11 cellular contexts compared by ENCODE assay signal in the genomic region with DNA sequence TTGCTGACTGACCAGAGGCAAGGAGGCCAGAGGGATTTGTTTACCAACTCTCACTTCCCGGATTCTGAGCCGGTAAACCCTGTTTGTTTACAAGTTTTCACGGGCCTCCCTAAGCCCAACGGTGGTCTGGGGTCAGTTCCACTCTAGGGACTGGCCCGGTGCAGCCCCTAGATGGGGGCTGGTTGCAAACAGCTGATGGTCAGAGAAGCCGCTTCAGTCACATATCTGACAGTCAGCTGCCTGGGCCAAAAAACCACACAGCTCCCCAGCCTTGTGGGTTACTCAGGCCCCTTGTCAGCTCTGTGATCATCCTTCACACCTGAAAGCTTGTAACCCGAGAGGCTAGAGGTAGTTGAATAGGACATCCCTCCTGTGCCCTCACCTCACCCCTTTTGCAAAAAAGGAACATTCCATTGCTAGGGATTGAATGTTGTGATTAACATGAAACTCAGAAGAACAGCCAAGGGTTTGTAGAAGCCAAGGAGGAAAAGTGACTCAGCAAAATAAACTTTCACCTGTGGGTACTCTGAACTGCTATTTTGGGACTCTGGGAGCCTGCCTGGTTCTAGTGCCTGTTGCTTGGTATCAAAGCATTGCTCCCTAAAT. TPM values are rescaled to one million over a fixed set of nuclear protein-coding genes. Genes with fewer than 3 reads are reported as not detected.
DNase-seq lines count a peak whose midpoint lies in the region; ATAC-seq, FAIRE-seq and TF ChIP-seq lines count a peak whose summit lies in the region.
"Had no signal": no experiment of that assay in that cellular context is flagged by ENCODE, and none has a peak within 500 bp of the region (broad histone marks: within the 10 kb centered on the region; RNA-seq: fewer than 3 reads in every experiment).

No MANE protein-coding gene starts in this region.

- H3K4me2 ChIP-seq in A549, result peak overlapping the region; percentile 20; the same call in 2 of the 3 replicates

- DNase-seq in A549 (ENCODE audit: low read depth in 1 of 2, low spot score in 1 of 2) (no peak), astrocyte of the spinal cord (ENCODE audit: low read depth, low spot score) (peak; percentile 23), iris pigment epithelial cell (ENCODE audit: low read depth) (peak; percentile 36), ACHN (no peak), DMS153 (lab: John Stamatoyannopoulos, UW) (no peak)
- no peak for DNase-seq in activated effector memory CD4-positive, alpha-beta T cell treated with anti-CD3 and anti-CD28 coated beads, Interleukin-2, amount 50 U/mL, for 16 hours
- DNase-seq: activated CD4-positive, alpha-beta T cell treated with anti-CD3 and anti-CD28 coated beads for 4 hours; brain microvascular endothelial cell; NCI-H526 treated with DMSO at 0.1 percent for 48 hours had no signal

- peaks cover 15% of the 10 kb centered on the region for H3K4me1 ChIP-seq in A549

- FAIRE-seq in A549 (lab: Jason Lieb, UNC), result no peak

- 62% methylated on average over 7 of the region's 7 CpGs for WGBS in A549 (ENCODE audit: missing lambda C conversion rate)

- peak overlapping the region; percentile 46 to 77 for H3K27ac ChIP-seq in A549
- H3K27ac ChIP-seq: brain microvascular endothelial cell had no signal

- CTCF ChIA-PET in A549 (lab: Yijun Ruan, JAX), result interaction anchor here (1.1 to 2.0 kb wide), 6 partner anchors 12 to 65 kb away, joined by 3 to 11 read pairs (median 4); no protein-coding TSS in a partner anchor

- TF ChIP-seq POLR2A in A549 (IDR thresholded peaks at IDR 0.05; ENCODE audit: low read length), result no peak

- TF ChIP-seq EP300 in A549 (IDR thresholded peaks at IDR 0.05), result no peak

- H3K9me3 ChIP-seq in A549, result no peaks in the 10 kb centered on the region

- POLR2A ChIA-PET in A549 (lab: Yijun Ruan, JAX), result interaction anchor here (1.6 kb wide), 1 partner anchor 312 kb away, joined by 6 read pairs; no protein-coding TSS in a partner anchor

- no peak for TF ChIP-seq RAD21 in A549 (conservative IDR thresholded peaks at IDR 0.05 in 1 of 2, IDR thresholded peaks at IDR 0.05 in 1 of 2)

- ATAC-seq in A549, result peak in 1 of 2 experiments; percentile 25; a peak in 3 of 6 replicates
- peak; percentile 48 for ATAC-seq in HG02678 (IDR thresholded peaks at IDR 0.05; ENCODE audit: unreplicated experiment)
- no peak for ATAC-seq in GM19351 (IDR thresholded peaks at IDR 0.05; ENCODE audit: unreplicated experiment)

- TF ChIP-seq CTCF in A549 (IDR thresholded peaks at IDR 0.05) (no peak), astrocyte of the spinal cord (IDR thresholded peaks at IDR 0.05; ENCODE audit: low read depth, low read length) (no peak)

- in situ Hi-C loops in astrocyte of the spinal cord (cut with HindIII; ENCODE audit: low sequenced_read_pairs) (no loop called here), ACHN (cut with HindIII; ENCODE audit: low pct_ligation_motif_present, low pct_unique_long_range_greater_than_20kb, low sequenced_read_pairs) (no loop called here)

- H3K4me3 ChIP-seq in A549 (no peak overlapping the region), astrocyte of the spinal cord (ENCODE audit: low read depth, low read length) (no peak overlapping the region)

TF ChIP-seq in A549, 52 proteins besides CTCF, POLR2A, EP300 and RAD21:
- TF ChIP-seq NFE2L2 (conservative IDR thresholded peaks at IDR 0.05; ENCODE audit: low read length) (peak; percentile 89), ESRRA (IDR thresholded peaks at IDR 0.05; ENCODE audit: borderline replicate concordance, low read length) (no peak), MAFK (IDR thresholded peaks at IDR 0.05; ENCODE audit: partially characterized antibody) (peak; percentile 93), FOSL2 (IDR thresholded peaks at IDR 0.05) (no peak), FOSL2 (CRISPR knock-in tag; IDR thresholded peaks at IDR 0.05) (peak; percentile 4; the same call in 1 of the 2 replicates), HOXB5 (CRISPR knock-in tag; IDR thresholded peaks at IDR 0.05) (no peak), FOXS1 (CRISPR knock-in tag; IDR thresholded peaks at IDR 0.05) (no peak), CBX2 (IDR thresholded peaks at IDR 0.05; ENCODE audit: borderline replicate concordance, low read depth) (no peak)
- TF ChIP-seq, protein P1, sequence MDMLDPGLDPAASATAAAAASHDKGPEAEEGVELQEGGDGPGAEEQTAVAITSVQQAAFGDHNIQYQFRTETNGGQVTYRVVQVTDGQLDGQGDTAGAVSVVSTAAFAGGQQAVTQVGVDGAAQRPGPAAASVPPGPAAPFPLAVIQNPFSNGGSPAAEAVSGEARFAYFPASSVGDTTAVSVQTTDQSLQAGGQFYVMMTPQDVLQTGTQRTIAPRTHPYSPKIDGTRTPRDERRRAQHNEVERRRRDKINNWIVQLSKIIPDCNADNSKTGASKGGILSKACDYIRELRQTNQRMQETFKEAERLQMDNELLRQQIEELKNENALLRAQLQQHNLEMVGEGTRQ (IDR thresholded peaks at IDR 0.05), result no peak

RNA-seq across cellular contexts. Expression of a gene that starts 40.4 kb away (rescaled TPM):
- polyA plus RNA-seq in A549 (2011; rRNA removed) (63.2 and 105 TPM in 2 replicates), A549 (2017; fragmentation: RNase III; extraction: RNeasy Plus Mini Kit Qiagen cat#74134 plus additional on column Dnase treatment) (51.1 to 59.8 TPM (median 57.2 TPM) in 3 replicates)
- polyA plus RNA-seq in A549 (2012; cell fraction: cytosol; rRNA removed), result 13.0 and 20.8 TPM in 2 replicates
- 5.2 and 12.4 TPM in 2 replicates for polyA plus RNA-seq in A549 (2012; cell fraction: nucleus; rRNA removed)
- polyA minus RNA-seq in A549 (2011; rRNA and poly(A)+ RNA removed), result 26.5 and 30.8 TPM in 2 replicates

RNA-seq across cellular contexts. Expression of a gene that starts 56.3 kb away (rescaled TPM):
- polyA plus RNA-seq in A549 (2011; rRNA removed) (23.6 and 23.7 TPM in 2 replicates), A549 (2017; fragmentation: RNase III; extraction: RNeasy Plus Mini Kit Qiagen cat#74134 plus additional on column Dnase treatment) (10.4 to 11.6 TPM (median 10.9 TPM) in 3 replicates)
- 6.0 and 7.1 TPM in 2 replicates for polyA plus RNA-seq in A549 (2012; cell fraction: cytosol; rRNA removed)
- polyA plus RNA-seq in A549 (2012; cell fraction: nucleus; rRNA removed), result 4.4 and 4.8 TPM in 2 replicates
- 19.5 and 21.0 TPM in 2 replicates for polyA minus RNA-seq in A549 (2011; rRNA and poly(A)+ RNA removed)

Comparison
In these comparisons a context has a peak if more than half of its experiments do, and no peak if none do; other contexts are left out.
1. DNase-seq: peak in astrocyte of the spinal cord (single experiment) and iris pigment epithelial cell (single experiment); none in A549 (0 of 2), ACHN (single experiment), DMS153 (single experiment) and activated effector memory CD4-positive, alpha-beta T cell treated with anti-CD3 and anti-CD28 coated beads, Interleukin-2, amount 50 U/mL, for 16 hours (single experiment).